In genomic region chr15:68593341-68593740, GRCh38 we compare ENCODE assay signal across 25 cellular contexts. TPM values are rescaled to one million over a fixed set of nuclear protein-coding genes. Genes with fewer than 3 reads are reported as not detected.
"Had no signal": no experiment of that assay in that cellular context is flagged by ENCODE, and none has a peak within 500 bp of the region (broad histone marks: within the 10 kb centered on the region; RNA-seq: fewer than 3 reads in every experiment).

No MANE protein-coding gene starts in this region.

- H3K36me3 Mint-ChIP-seq: activated CD8-positive, alpha-beta memory T cell treated with anti-CD3 and anti-CD28 coated beads, Interleukin-2, amount 10 ng/mL, durations not matched to agents 7 days and 5 days; activated naive CD4-positive, alpha-beta T cell treated with anti-CD3 and anti-CD28 coated beads, Interleukin-2, amount 50 U/mL, for 24 hours; natural killer cell treated with Interleukin-12 subunit alpha and Interleukin-12 subunit beta and Interleukin-15 and Interleukin-18, amount 100 ng/mL, for 72 hours; stimulated activated memory B cell treated with anti-CD40 and anti-IgM and Interleukin-4, amounts not matched to agents 10 μg/mL and 1 μg/mL and 100 μg/mL, for 72 hours had no signal

- H3K27me3 ChIP-seq: brain microvascular endothelial cell, left lung, right lobe of liver, upper lobe of left lung had no signal

- FAIRE-seq: colon, frontal cortex had no signal

- H3K9me3 ChIP-seq: esophagus muscularis mucosa, left lung, right lobe of liver, thoracic aorta, upper lobe of left lung had no signal

- H3K9me3 Mint-ChIP-seq: activated CD4-positive, alpha-beta T cell treated with anti-CD3 and anti-CD28 coated beads, Interleukin-2, amount 10 ng/mL, durations not matched to agents 24 days and 14 days; activated CD8-positive, alpha-beta T cell treated with anti-CD3 and anti-CD28 coated beads for 36 hours; activated naive CD4-positive, alpha-beta T cell treated with anti-CD3 and anti-CD28 coated beads, Interleukin-2, amount 50 U/mL, for 24 hours; effector memory CD8-positive, alpha-beta T cell; natural killer cell treated with Interleukin-12 subunit alpha and Interleukin-12 subunit beta and Interleukin-15 and Interleukin-18, amount 100 ng/mL, for 72 hours; stimulated activated memory B cell treated with anti-CD40 and anti-IgM and Interleukin-4, amounts not matched to agents 10 μg/mL and 1 μg/mL and 100 μg/mL, for 72 hours; T-helper 2 cell treated with Interferon-gamma antibody and Interleukin-4, amounts not matched to agents 5 μg/mL and 100 μg/mL, for 36 hours had no signal

- H3K27ac Mint-ChIP-seq: activated CD4-positive, alpha-beta T cell treated with anti-CD3 and anti-CD28 coated beads, Interleukin-2, amount 10 ng/mL, durations not matched to agents 24 days and 14 days; activated CD8-positive, alpha-beta memory T cell treated with anti-CD3 and anti-CD28 coated beads, Interleukin-2, amount 10 ng/mL, durations not matched to agents 7 days and 5 days; activated CD8-positive, alpha-beta T cell treated with anti-CD3 and anti-CD28 coated beads for 36 hours; activated naive CD4-positive, alpha-beta T cell treated with anti-CD3 and anti-CD28 coated beads, Interleukin-2, amount 50 U/mL, for 24 hours; effector memory CD8-positive, alpha-beta T cell; natural killer cell treated with Interleukin-12 subunit alpha and Interleukin-12 subunit beta and Interleukin-15 and Interleukin-18, amount 100 ng/mL, for 72 hours; stimulated activated memory B cell treated with anti-CD40 and anti-IgM and Interleukin-4, amounts not matched to agents 10 μg/mL and 1 μg/mL and 100 μg/mL, for 72 hours; T-helper 2 cell treated with Interferon-gamma antibody and Interleukin-4, amounts not matched to agents 5 μg/mL and 100 μg/mL, for 36 hours had no signal

- H3K27ac ChIP-seq: brain microvascular endothelial cell, esophagus muscularis mucosa, left lung, parathyroid adenoma, right lobe of liver, skin epidermis, thoracic aorta, VCaP had no signal

- H3K4me3 ChIP-seq: esophagus muscularis mucosa, left lung, right lobe of liver, skin epidermis, thoracic aorta, upper lobe of left lung had no signal

- DNase-seq: activated CD4-positive, alpha-beta T cell treated with anti-CD3 and anti-CD28 coated beads, Interleukin-2, amount 10 ng/mL, durations not matched to agents 24 days and 14 days; activated CD8-positive, alpha-beta memory T cell treated with anti-CD3 and anti-CD28 coated beads, Interleukin-2, amount 10 ng/mL, durations not matched to agents 7 days and 5 days; activated CD8-positive, alpha-beta T cell treated with anti-CD3 and anti-CD28 coated beads for 36 hours; activated gamma-delta T cell treated with Interleukin-2 at 50 U/mL for 16 hours; aorta; brain microvascular endothelial cell; effector memory CD8-positive, alpha-beta T cell; kidney glomerular epithelial cell; left lung; midbrain; stimulated activated CD4-positive, alpha-beta T cell treated with anti-CD3 and anti-CD28 coated beads, Interleukin-2, amount 100 ng/mL, for 24 hours; upper lobe of left lung had no signal

- H3K9ac ChIP-seq: parathyroid adenoma had no signal

- H2AFZ ChIP-seq: parathyroid adenoma had no signal

- H3K4me1 ChIP-seq: parathyroid adenoma had no signal

- H3K4me3 Mint-ChIP-seq: activated CD4-positive, alpha-beta T cell treated with anti-CD3 and anti-CD28 coated beads, Interleukin-2, amount 10 ng/mL, durations not matched to agents 24 days and 14 days; activated CD8-positive, alpha-beta memory T cell treated with anti-CD3 and anti-CD28 coated beads, Interleukin-2, amount 10 ng/mL, durations not matched to agents 7 days and 5 days; activated CD8-positive, alpha-beta T cell treated with anti-CD3 and anti-CD28 coated beads for 36 hours; activated naive CD4-positive, alpha-beta T cell treated with anti-CD3 and anti-CD28 coated beads, Interleukin-2, amount 50 U/mL, for 24 hours; effector memory CD8-positive, alpha-beta T cell; natural killer cell treated with Interleukin-12 subunit alpha and Interleukin-12 subunit beta and Interleukin-15 and Interleukin-18, amount 100 ng/mL, for 72 hours; stimulated activated memory B cell treated with anti-CD40 and anti-IgM and Interleukin-4, amounts not matched to agents 10 μg/mL and 1 μg/mL and 100 μg/mL, for 72 hours; T-helper 2 cell treated with Interferon-gamma antibody and Interleukin-4, amounts not matched to agents 5 μg/mL and 100 μg/mL, for 36 hours had no signal

- H3K27me3 Mint-ChIP-seq: activated naive CD4-positive, alpha-beta T cell treated with anti-CD3 and anti-CD28 coated beads, Interleukin-2, amount 50 U/mL, for 24 hours had no signal

- H3K4me1 Mint-ChIP-seq: activated CD8-positive, alpha-beta memory T cell treated with anti-CD3 and anti-CD28 coated beads, Interleukin-2, amount 10 ng/mL, durations not matched to agents 7 days and 5 days had no signal

- H3K36me3 ChIP-seq: brain microvascular endothelial cell, esophagus muscularis mucosa, left lung, right lobe of liver, thoracic aorta, upper lobe of left lung had no signal

- ATAC-seq: activated CD4-positive, CD25-positive, alpha-beta regulatory T cell treated with anti-CD3 and anti-CD28 coated beads, Interleukin-2, amount 50 U/mL, for 24 hours; activated CD8-positive, alpha-beta memory T cell treated with anti-CD3 and anti-CD28 coated beads, Interleukin-2, amount 10 ng/mL, durations not matched to agents 7 days and 5 days; activated CD8-positive, alpha-beta T cell treated with anti-CD3 and anti-CD28 coated beads for 36 hours; effector memory CD8-positive, alpha-beta T cell; left lung; natural killer cell treated with Interleukin-12 subunit alpha and Interleukin-12 subunit beta and Interleukin-15 and Interleukin-18, amount 100 ng/mL, for 72 hours; right lobe of liver; stimulated activated memory B cell treated with anti-CD40 and anti-IgM and Interleukin-4, amounts not matched to agents 10 μg/mL and 1 μg/mL and 100 μg/mL, for 72 hours had no signal

RNA-seq across cellular contexts. Expression of gene CORO2B, which starts 14.5 kb away (rescaled TPM):
- total RNA-seq: activated CD8-positive, alpha-beta memory T cell treated with anti-CD3 and anti-CD28 coated beads, Interleukin-2, amount 10 ng/mL, durations not matched to agents 7 days and 5 days; activated CD8-positive, alpha-beta T cell treated with anti-CD3 and anti-CD28 coated beads for 36 hours; natural killer cell treated with Interleukin-12 subunit alpha and Interleukin-12 subunit beta and Interleukin-15 and Interleukin-18, amount 100 ng/mL, for 72 hours had no signal
